Comparison of ENCODE assay signal across 4 cellular contexts in genomic region chr4:13577660-13578059, GRCh38.
TF ChIP-seq lines count a peak whose summit lies in the region.

No MANE protein-coding gene starts in this region.

TF ChIP-seq in HepG2, 621 proteins besides CTCF, POLR2A, EP300 and RAD21:
- TF ChIP-seq MAFF (IDR thresholded peaks at IDR 0.05; ENCODE audit: low read depth, low read length) (peak; percentile 13; the same call in 1 of the 2 replicates), MAFK (conservative IDR thresholded peaks at IDR 0.05 in 1 of 2, IDR thresholded peaks at IDR 0.05 in 1 of 2; ENCODE audit: low read length in 2 of 2) (peak in 1 of 2 experiments; percentile 58; a peak in 2 of 4 replicates), HOXA3 (CRISPR knock-in tag; IDR thresholded peaks at IDR 0.05) (no peak)

TF ChIP-seq in A549, 52 proteins besides CTCF, POLR2A, EP300 and RAD21:
- TF ChIP-seq MAFK (IDR thresholded peaks at IDR 0.05; ENCODE audit: partially characterized antibody) = peak; percentile 21
- TF ChIP-seq HDAC2 (IDR thresholded peaks at IDR 0.05) = no peak

TF ChIP-seq in IMR-90, 13 proteins besides CTCF, POLR2A, EP300 and RAD21:
- TF ChIP-seq MAFK (IDR thresholded peaks at IDR 0.05; ENCODE audit: low read depth, low read length) = peak; percentile 3; the same call in 1 of the 2 replicates
- TF ChIP-seq RFX5 (IDR thresholded peaks at IDR 0.05; ENCODE audit: low read depth, low read length) = no peak

TF ChIP-seq in K562, 482 proteins besides CTCF, POLR2A, EP300 and RAD21:
- TF ChIP-seq ZNF316 (IDR thresholded peaks at IDR 0.05) = peak; percentile 67
- no peak for TF ChIP-seq STAG1 (CRISPR knock-in tag; IDR thresholded peaks at IDR 0.05; ENCODE audit: borderline replicate concordance)
- 0 out of 2 replicates have a peak, but pooled peaks have one; percentile 22 for TF ChIP-seq MAFG (tag; conservative IDR thresholded peaks at IDR 0.05)
- TF ChIP-seq ATF4 (CRISPR knock-in tag; IDR thresholded peaks at IDR 0.05) = no peak
TF ChIP-seq in K562: peak in this region for 2.
